9 cellular contexts compared by ENCODE assay signal in genomic region chr9:113566011-113566711, GRCh38.
A peak's percentile ranks its signal among the peaks of the same experiment; 100 is the strongest.
DNase-seq lines count a peak whose midpoint lies in the region; ATAC-seq and TF ChIP-seq lines count a peak whose summit lies in the region.
"Had no signal": no experiment of that assay in that cellular context is flagged by ENCODE, and none has a peak within 500 bp of the region (broad histone marks: within the 10 kb centered on the region; RNA-seq: fewer than 3 reads in every experiment).

No MANE protein-coding gene starts in this region.

- intact Hi-C loops in activated T-helper 1 cell treated with anti-CD3 and anti-CD28 coated beads, Interleukin-12 subunit alpha, Interleukin-12 subunit beta, Interleukin-2, Interleukin-4 antibody, amounts not matched to agents 30 ng/mL and 10 ng/mL and 1 ng/mL, durations not matched to agents 14 hours and 24 hours and 36 hours (cut with micrococcal nuclease): no loop called here
- intact Hi-C loops in right cardiac atrium (cut with DNase I): no loop called here

- 42% methylated on average over 8 of the region's 8 CpGs for WGBS in right cardiac atrium

- peaks cover 3% of the 10 kb centered on the region for H3K36me3 Mint-ChIP-seq in activated T-helper 1 cell treated with anti-CD3 and anti-CD28 coated beads, Interleukin-12 subunit alpha, Interleukin-12 subunit beta, Interleukin-2, Interleukin-4 antibody, amounts not matched to agents 30 ng/mL and 10 ng/mL and 1 ng/mL, durations not matched to agents 14 hours and 24 hours and 36 hours (ENCODE audit: low read depth)

- H3K27me3 Mint-ChIP-seq in activated T-helper 1 cell treated with anti-CD3 and anti-CD28 coated beads, Interleukin-12 subunit alpha, Interleukin-12 subunit beta, Interleukin-2, Interleukin-4 antibody, amounts not matched to agents 30 ng/mL and 10 ng/mL and 1 ng/mL, durations not matched to agents 14 hours and 24 hours and 36 hours (ENCODE audit: insufficient read depth): peaks cover 4% of the 10 kb centered on the region

- peak overlapping the region; percentile 44 for H3K27ac Mint-ChIP-seq in activated T-helper 1 cell treated with anti-CD3 and anti-CD28 coated beads, Interleukin-12 subunit alpha, Interleukin-12 subunit beta, Interleukin-2, Interleukin-4 antibody, amounts not matched to agents 30 ng/mL and 10 ng/mL and 1 ng/mL, durations not matched to agents 14 hours and 24 hours and 36 hours

- H3K4me3 Mint-ChIP-seq in activated T-helper 1 cell treated with anti-CD3 and anti-CD28 coated beads, Interleukin-12 subunit alpha, Interleukin-12 subunit beta, Interleukin-2, Interleukin-4 antibody, amounts not matched to agents 30 ng/mL and 10 ng/mL and 1 ng/mL, durations not matched to agents 14 hours and 24 hours and 36 hours: no peak overlapping the region

- peak overlapping the region; percentile 8 for H3K4me3 ChIP-seq in GM12864 (ENCODE audit: low read depth, low read length)
- H3K4me3 ChIP-seq in right cardiac atrium (ENCODE audit: low read length): no peak overlapping the region
- peak overlapping the region; percentile 66 for H3K4me3 ChIP-seq in skeletal muscle cell (ENCODE audit: low read depth, low read length)

- H3K4me1 ChIP-seq in right cardiac atrium (ENCODE audit: control insufficient read depth, insufficient read depth, low read length): peaks cover 28% of the 10 kb centered on the region

- H3K9me3 Mint-ChIP-seq in activated T-helper 1 cell treated with anti-CD3 and anti-CD28 coated beads, Interleukin-12 subunit alpha, Interleukin-12 subunit beta, Interleukin-2, Interleukin-4 antibody, amounts not matched to agents 30 ng/mL and 10 ng/mL and 1 ng/mL, durations not matched to agents 14 hours and 24 hours and 36 hours: no peaks in the 10 kb centered on the region

- no peak for DNase-seq in GM12864 (ENCODE audit: low read depth)
- no peak for DNase-seq in activated T-helper 1 cell treated with anti-CD3 and anti-CD28 coated beads, Interleukin-12 subunit alpha, Interleukin-12 subunit beta, Interleukin-2, Interleukin-4 antibody, amounts not matched to agents 30 ng/mL and 10 ng/mL and 1 ng/mL, durations not matched to agents 14 hours and 24 hours and 36 hours (ENCODE audit: low spot score)
- DNase-seq in right cardiac atrium: peak in 1 of 3 donors; percentile 65
- DNase-seq in skeletal muscle cell (ENCODE audit: low read depth): no peak
- DNase-seq in activated CD4-positive, CD25-positive, alpha-beta regulatory T cell (lab: John Stamatoyannopoulos, UW): no peak
- no peak for DNase-seq in A172 (ENCODE audit: low spot score)
- DNase-seq in NCI-H187 (lab: John Stamatoyannopoulos, UW): no peak

- no peaks in the 10 kb centered on the region for H3K9me3 ChIP-seq in right cardiac atrium (ENCODE audit: control insufficient read depth, low read length)
- H3K9me3 ChIP-seq: left lung had no signal

- H3K4me1 Mint-ChIP-seq in activated T-helper 1 cell treated with anti-CD3 and anti-CD28 coated beads, Interleukin-12 subunit alpha, Interleukin-12 subunit beta, Interleukin-2, Interleukin-4 antibody, amounts not matched to agents 30 ng/mL and 10 ng/mL and 1 ng/mL, durations not matched to agents 14 hours and 24 hours and 36 hours (ENCODE audit: low read depth): peaks cover 11% of the 10 kb centered on the region

- no peak for TF ChIP-seq CTCF in GM12864 (IDR thresholded peaks at IDR 0.05; ENCODE audit: low read depth, low read length, missing control alignments)

- peak overlapping the region; percentile 91 for H3K27ac ChIP-seq in right cardiac atrium (ENCODE audit: low read length)

- H3K27me3 ChIP-seq in right cardiac atrium (ENCODE audit: control insufficient read depth, insufficient read depth): no peaks in the 10 kb centered on the region
- H3K27me3 ChIP-seq: left lung had no signal

- no peak for ATAC-seq in right cardiac atrium
- no peak for ATAC-seq in GM19397 (IDR thresholded peaks at IDR 0.05; ENCODE audit: unreplicated experiment)
